In genomic region chr13:77810430-77810829, GRCh38 we compare ENCODE assay signal across 9 cellular contexts.
DNase-seq lines count a peak whose midpoint lies in the region; ATAC-seq and TF ChIP-seq lines count a peak whose summit lies in the region.
"Had no signal": no experiment of that assay in that cellular context is flagged by ENCODE, and none has a peak within 500 bp of the region (broad histone marks: within the 10 kb centered on the region; RNA-seq: fewer than 3 reads in every experiment).

No MANE protein-coding gene starts in this region.

- TF ChIP-seq POLR2A in right lobe of liver (IDR thresholded peaks at IDR 0.05): no peak
- TF ChIP-seq POLR2A in suprapubic skin (IDR thresholded peaks at IDR 0.05): no peak
- no peak for TF ChIP-seq POLR2A in transverse colon (IDR thresholded peaks at IDR 0.05)

- H3K4me3 ChIP-seq in SU-DHL-6 (ENCODE audit: insufficient read depth, low read length, poor library complexity, severe bottlenecking) (no peak overlapping the region), right lobe of liver (no peak overlapping the region), suprapubic skin (no peak overlapping the region), transverse colon (no peak overlapping the region)
- H3K4me3 ChIP-seq: SJSA1 had no signal

- no peaks in the 10 kb centered on the region for H4K20me1 ChIP-seq in SU-DHL-6 (ENCODE audit: low read depth, low read length)

- no peak overlapping the region for H3K9ac ChIP-seq in SU-DHL-6 (ENCODE audit: low read length)

- TF ChIP-seq EP300 in suprapubic skin (IDR thresholded peaks at IDR 0.05) (no peak), transverse colon (IDR thresholded peaks at IDR 0.05; ENCODE audit: low read depth) (no peak)

- TF ChIP-seq CTCF in SU-DHL-6 (IDR thresholded peaks at IDR 0.05; ENCODE audit: insufficient read depth, low read length, poor library complexity, severe bottlenecking): peak; percentile 52
- TF ChIP-seq CTCF in right lobe of liver (IDR thresholded peaks at IDR 0.05): peak; percentile 36 to 47 (median 47)
- TF ChIP-seq CTCF in suprapubic skin (IDR thresholded peaks at IDR 0.05): peak in 1 of 2 donors; percentile 21
- TF ChIP-seq CTCF in transverse colon (IDR thresholded peaks at IDR 0.05): peak in 2 of 5 experiments; percentile 13 to 15

- peak; percentile 93 for ATAC-seq in GM19035 (IDR thresholded peaks at IDR 0.05; ENCODE audit: unreplicated experiment)
- peak; percentile 94 for ATAC-seq in HG03378 (IDR thresholded peaks at IDR 0.05; ENCODE audit: unreplicated experiment)
- ATAC-seq in right lobe of liver: peak; percentile 72 to 86 (median 78)

- intact Hi-C loops in right lobe of liver (cut with DNase I): no loop called here
- intact Hi-C loops in transverse colon (cut with DNase I; ENCODE audit: low total_unique reads): no loop called here

- no peaks in the 10 kb centered on the region for H3K9me3 ChIP-seq in SU-DHL-6 (ENCODE audit: insufficient read depth, low read length)
- H3K9me3 ChIP-seq in right lobe of liver: no peaks in the 10 kb centered on the region
- H3K9me3 ChIP-seq in suprapubic skin: no peaks in the 10 kb centered on the region
- no peaks in the 10 kb centered on the region for H3K9me3 ChIP-seq in transverse colon
- H3K9me3 ChIP-seq: SJSA1 had no signal

- no peaks in the 10 kb centered on the region for H3K36me3 ChIP-seq in SU-DHL-6 (ENCODE audit: low read length)
- no peaks in the 10 kb centered on the region for H3K36me3 ChIP-seq in right lobe of liver
- no peaks in the 10 kb centered on the region for H3K36me3 ChIP-seq in suprapubic skin
- no peaks in the 10 kb centered on the region for H3K36me3 ChIP-seq in transverse colon
- H3K36me3 ChIP-seq: SJSA1 had no signal

- H3K4me1 ChIP-seq in right lobe of liver (no peaks in the 10 kb centered on the region), suprapubic skin (peaks cover 5% of the 10 kb centered on the region), transverse colon (no peaks in the 10 kb centered on the region)
- H3K4me1 ChIP-seq: SJSA1 had no signal

- no peaks in the 10 kb centered on the region for H3F3A ChIP-seq in SU-DHL-6 (ENCODE audit: insufficient read depth)

- H2AFZ ChIP-seq in SU-DHL-6 (ENCODE audit: low read depth, low read length, severe bottlenecking): no peak overlapping the region

- H3K4me2 ChIP-seq in SU-DHL-6 (ENCODE audit: low read depth, low read length, poor library complexity, severe bottlenecking): no peak overlapping the region

- H3K27ac ChIP-seq in SU-DHL-6 (ENCODE audit: low read depth, low read length) (no peak overlapping the region), right lobe of liver (no peak overlapping the region), suprapubic skin (no peak overlapping the region), transverse colon (no peak overlapping the region)
- H3K27ac ChIP-seq: SJSA1 had no signal

- no peaks in the 10 kb centered on the region for H3K9me2 ChIP-seq in SU-DHL-6 (replicated peaks; ENCODE audit: insufficient read depth, low read length)

- H3K27me3 ChIP-seq in SU-DHL-6 (ENCODE audit: low read length) (no peaks in the 10 kb centered on the region), right lobe of liver (no peaks in the 10 kb centered on the region), suprapubic skin (no peaks in the 10 kb centered on the region), transverse colon (no peaks in the 10 kb centered on the region)
- H3K27me3 ChIP-seq: SJSA1 had no signal

- DNase-seq in DMS53 (lab: John Stamatoyannopoulos, UW) (peak; percentile 61), right lobe of liver (no peak), suprapubic skin (ENCODE audit: low spot score in 2 of 2) (no peak), transverse colon (no peak), NCI-H2227 (lab: John Stamatoyannopoulos, UW; ENCODE audit: unreplicated experiment) (no peak)

- no peaks in the 10 kb centered on the region for H3K79me2 ChIP-seq in SU-DHL-6 (ENCODE audit: insufficient read depth, low read length)

- in situ Hi-C loops in transverse colon (cut with MboI; ENCODE audit: low pct_ligation_motif_present in 1 of 4, low pct_unique_long_range_greater_than_20kb in 1 of 4, low sequenced_read_pairs in 3 of 4): no loop called here

- 18% methylated on average over 2 of the region's 2 CpGs for WGBS in right lobe of liver (ENCODE audit: insufficient coverage, low coverage, low lambda C conversion rate, missing lambda C conversion rate)
- 35% methylated on average over 2 of the region's 2 CpGs for WGBS in suprapubic skin
- WGBS in transverse colon (ENCODE audit: low coverage in 1 of 2), 2 donors: 23 to 36% methylated on average over 2 of the region's 2 CpGs
